ENCODE assay signal across 21 cellular contexts in the genomic region with DNA sequence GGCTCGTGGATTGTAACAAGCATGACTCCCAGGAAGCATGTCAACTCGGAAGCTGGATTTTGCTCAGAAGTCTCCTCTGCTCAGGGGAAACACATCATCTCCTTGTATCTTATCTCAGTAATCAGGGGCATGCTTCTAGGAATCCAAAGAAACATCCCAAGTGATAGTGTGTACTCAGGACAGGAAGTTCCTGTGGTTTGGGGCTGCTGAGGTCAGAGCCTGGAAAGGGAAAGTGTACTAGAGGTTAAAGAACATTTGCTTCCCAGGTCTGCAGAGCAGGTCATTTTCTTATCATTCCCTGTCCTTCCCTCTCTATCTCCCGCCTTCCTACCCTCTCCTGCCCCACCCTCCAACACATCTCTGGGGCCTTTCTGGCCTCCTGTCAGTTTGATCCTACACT. TPM values are rescaled to one million over a fixed set of nuclear protein-coding genes. Genes with fewer than 3 reads are reported as not detected.
DNase-seq lines count a peak whose midpoint lies in the region; ATAC-seq, FAIRE-seq and TF ChIP-seq lines count a peak whose summit lies in the region.
"Had no signal": no experiment of that assay in that cellular context is flagged by ENCODE, and none has a peak within 500 bp of the region (broad histone marks: within the 10 kb centered on the region; RNA-seq: fewer than 3 reads in every experiment).

No MANE protein-coding gene starts in this region.

- POLR2A ChIA-PET in WTC11 (lab: Charles Lee): no interaction called here

- ATAC-seq in WTC11: no peak
- ATAC-seq: natural killer cell; stimulated activated naive B cell treated with anti-CD40 and anti-IgM and Interleukin-4, amounts not matched to agents 10 μg/mL and 1 μg/mL and 100 μg/mL, for 72 hours had no signal

- CTCF ChIA-PET in WTC11 (lab: Charles Lee): no interaction called here

- no peak overlapping the region for H3K4me3 ChIP-seq in cardiac muscle cell
- H3K4me3 ChIP-seq: left ventricle myocardium inferior had no signal

- peaks cover 30% of the 10 kb centered on the region for H3K9me3 Mint-ChIP-seq in WTC11

- H3K4me1 ChIP-seq in cardiac muscle cell (ENCODE audit: low read depth): peaks cover 26% of the 10 kb centered on the region
- H3K4me1 ChIP-seq: left ventricle myocardium inferior had no signal

- no peak for FAIRE-seq in urothelium cell line (lab: Jason Lieb, UNC)

- peaks cover 8% of the 10 kb centered on the region for H3K27me3 Mint-ChIP-seq in WTC11 (ENCODE audit: low read depth)
- H3K27me3 Mint-ChIP-seq: activated naive CD4-positive, alpha-beta T cell treated with anti-CD3 and anti-CD28 coated beads, Interleukin-2, amount 10 ng/mL, durations not matched to agents 7 days and 5 days; brain; stimulated activated naive B cell treated with anti-CD40 and anti-IgM and Interleukin-4, amounts not matched to agents 10 μg/mL and 1 μg/mL and 100 μg/mL, for 72 hours had no signal

- H3K27ac ChIP-seq in cardiac muscle cell: peak overlapping the region; percentile 82
- H3K27ac ChIP-seq: left ventricle myocardium inferior had no signal

- H3K27me3 ChIP-seq in cardiac muscle cell: no peaks in the 10 kb centered on the region

- peaks cover 9% of the 10 kb centered on the region for H3K4me1 Mint-ChIP-seq in WTC11
- H3K4me1 Mint-ChIP-seq: activated naive CD4-positive, alpha-beta T cell treated with anti-CD3 and anti-CD28 coated beads, Interleukin-2, amount 10 ng/mL, durations not matched to agents 7 days and 5 days; brain; CD4-positive, CD25-positive, alpha-beta regulatory T cell; stimulated activated naive B cell treated with anti-CD40 and anti-IgM and Interleukin-4, amounts not matched to agents 10 μg/mL and 1 μg/mL and 100 μg/mL, for 72 hours had no signal

- no peak overlapping the region for H3K27ac Mint-ChIP-seq in WTC11
- H3K27ac Mint-ChIP-seq: activated naive CD4-positive, alpha-beta T cell treated with anti-CD3 and anti-CD28 coated beads, Interleukin-2, amount 10 ng/mL, durations not matched to agents 7 days and 5 days; brain; CD4-positive, CD25-positive, alpha-beta regulatory T cell; natural killer cell; stimulated activated naive B cell treated with anti-CD40 and anti-IgM and Interleukin-4, amounts not matched to agents 10 μg/mL and 1 μg/mL and 100 μg/mL, for 72 hours had no signal

- H3K4me3 Mint-ChIP-seq in WTC11: no peak overlapping the region
- H3K4me3 Mint-ChIP-seq: activated naive CD4-positive, alpha-beta T cell treated with anti-CD3 and anti-CD28 coated beads, Interleukin-2, amount 10 ng/mL, durations not matched to agents 7 days and 5 days; brain; CD4-positive, CD25-positive, alpha-beta regulatory T cell; natural killer cell; stimulated activated naive B cell treated with anti-CD40 and anti-IgM and Interleukin-4, amounts not matched to agents 10 μg/mL and 1 μg/mL and 100 μg/mL, for 72 hours had no signal

- no peaks in the 10 kb centered on the region for H3K9me3 ChIP-seq in cardiac muscle cell (ENCODE audit: low read depth)

- DNase-seq in cardiac muscle cell (ENCODE audit: low read depth in 1 of 2, low spot score in 1 of 2) (peak in 1 of 2 donors; percentile 56), cardiac septum (ENCODE audit: low spot score) (no peak), RPMI7951 (ENCODE audit: low read depth) (peak; percentile 0), glomerular visceral epithelial cell (ENCODE audit: extremely low spot score) (peak; percentile 45), urothelium cell line (ENCODE audit: low spot score) (peak; percentile 26), AG08396 (ENCODE audit: low spot score) (no peak), OCI-M2 (lab: John Stamatoyannopoulos, UW; ENCODE audit: unreplicated experiment) (no peak), WTC11 (ENCODE audit: low spot score) (no peak)
- DNase-seq: 8988T; activated CD4-positive, alpha-beta T cell treated with anti-CD3 and anti-CD28 coated beads for 48 hours; activated naive CD4-positive, alpha-beta T cell treated with anti-CD3 and anti-CD28 coated beads, Interleukin-2, amount 10 ng/mL, durations not matched to agents 7 days and 5 days; CD4-positive, CD25-positive, alpha-beta regulatory T cell; DND-41; left ventricle myocardium inferior; natural killer cell; NCI-H187; NCI-H446 treated with DMSO at 0.1 percent for 48 hours; stimulated activated naive B cell treated with anti-CD40 and anti-IgM and Interleukin-4, amounts not matched to agents 10 μg/mL and 1 μg/mL and 100 μg/mL, for 72 hours; T1000 had no signal

- intact Hi-C loops in cardiac septum (cut with DNase I): no loop called here

- peaks cover 24% of the 10 kb centered on the region for H3K36me3 Mint-ChIP-seq in WTC11
- H3K36me3 Mint-ChIP-seq: activated naive CD4-positive, alpha-beta T cell treated with anti-CD3 and anti-CD28 coated beads, Interleukin-2, amount 10 ng/mL, durations not matched to agents 7 days and 5 days; CD4-positive, CD25-positive, alpha-beta regulatory T cell; natural killer cell had no signal

- TF ChIP-seq CTCF in cardiac muscle cell (IDR thresholded peaks at IDR 0.05; ENCODE audit: low read depth, low read length) (no peak), WTC11 (IDR thresholded peaks at IDR 0.05) (no peak)

- H3K36me3 ChIP-seq in cardiac muscle cell: no peaks in the 10 kb centered on the region
- H3K36me3 ChIP-seq: left ventricle myocardium inferior had no signal

TF ChIP-seq in WTC11, 78 proteins besides CTCF, POLR2A, EP300 and RAD21 (continues in another document):
- TF ChIP-seq, protein P1, sequence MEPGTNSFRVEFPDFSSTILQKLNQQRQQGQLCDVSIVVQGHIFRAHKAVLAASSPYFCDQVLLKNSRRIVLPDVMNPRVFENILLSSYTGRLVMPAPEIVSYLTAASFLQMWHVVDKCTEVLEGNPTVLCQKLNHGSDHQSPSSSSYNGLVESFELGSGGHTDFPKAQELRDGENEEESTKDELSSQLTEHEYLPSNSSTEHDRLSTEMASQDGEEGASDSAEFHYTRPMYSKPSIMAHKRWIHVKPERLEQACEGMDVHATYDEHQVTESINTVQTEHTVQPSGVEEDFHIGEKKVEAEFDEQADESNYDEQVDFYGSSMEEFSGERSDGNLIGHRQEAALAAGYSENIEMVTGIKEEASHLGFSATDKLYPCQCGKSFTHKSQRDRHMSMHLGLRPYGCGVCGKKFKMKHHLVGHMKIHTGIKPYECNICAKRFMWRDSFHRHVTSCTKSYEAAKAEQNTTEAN (CRISPR knock-in tag; IDR thresholded peaks at IDR 0.05): no peak
- TF ChIP-seq MYBL2 (CRISPR knock-in tag; IDR thresholded peaks at IDR 0.05) (no peak), NFE2L1 (CRISPR knock-in tag; IDR thresholded peaks at IDR 0.05) (no peak), KAT7 (CRISPR knock-in tag; IDR thresholded peaks at IDR 0.05; ENCODE audit: borderline replicate concordance) (no peak), CREM (CRISPR knock-in tag; IDR thresholded peaks at IDR 0.05) (no peak), ZNF138 (CRISPR knock-in tag; conservative IDR thresholded peaks at IDR 0.05) (no peak), FOXJ3 (CRISPR knock-in tag; IDR thresholded peaks at IDR 0.05; ENCODE audit: borderline replicate concordance) (no peak)
- TF ChIP-seq, protein P2, sequence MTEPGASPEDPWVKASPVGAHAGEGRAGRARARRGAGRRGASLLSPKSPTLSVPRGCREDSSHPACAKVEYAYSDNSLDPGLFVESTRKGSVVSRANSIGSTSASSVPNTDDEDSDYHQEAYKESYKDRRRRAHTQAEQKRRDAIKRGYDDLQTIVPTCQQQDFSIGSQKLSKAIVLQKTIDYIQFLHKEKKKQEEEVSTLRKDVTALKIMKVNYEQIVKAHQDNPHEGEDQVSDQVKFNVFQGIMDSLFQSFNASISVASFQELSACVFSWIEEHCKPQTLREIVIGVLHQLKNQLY (CRISPR knock-in tag; IDR thresholded peaks at IDR 0.05): no peak
- TF ChIP-seq, protein P3, sequence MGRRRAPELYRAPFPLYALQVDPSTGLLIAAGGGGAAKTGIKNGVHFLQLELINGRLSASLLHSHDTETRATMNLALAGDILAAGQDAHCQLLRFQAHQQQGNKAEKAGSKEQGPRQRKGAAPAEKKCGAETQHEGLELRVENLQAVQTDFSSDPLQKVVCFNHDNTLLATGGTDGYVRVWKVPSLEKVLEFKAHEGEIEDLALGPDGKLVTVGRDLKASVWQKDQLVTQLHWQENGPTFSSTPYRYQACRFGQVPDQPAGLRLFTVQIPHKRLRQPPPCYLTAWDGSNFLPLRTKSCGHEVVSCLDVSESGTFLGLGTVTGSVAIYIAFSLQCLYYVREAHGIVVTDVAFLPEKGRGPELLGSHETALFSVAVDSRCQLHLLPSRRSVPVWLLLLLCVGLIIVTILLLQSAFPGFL (CRISPR knock-in tag; IDR thresholded peaks at IDR 0.05; ENCODE audit: borderline replicate concordance): no peak
- TF ChIP-seq, protein P4, sequence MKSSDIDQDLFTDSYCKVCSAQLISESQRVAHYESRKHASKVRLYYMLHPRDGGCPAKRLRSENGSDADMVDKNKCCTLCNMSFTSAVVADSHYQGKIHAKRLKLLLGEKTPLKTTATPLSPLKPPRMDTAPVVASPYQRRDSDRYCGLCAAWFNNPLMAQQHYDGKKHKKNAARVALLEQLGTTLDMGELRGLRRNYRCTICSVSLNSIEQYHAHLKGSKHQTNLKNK (CRISPR knock-in tag; IDR thresholded peaks at IDR 0.05): no peak

RNA-seq across cellular contexts. Expression of a gene that starts 38.8 kb away (rescaled TPM):
- total RNA-seq in cardiac muscle cell (0.60 and 1.0 TPM in 2 replicates), cardiac septum (0.19 TPM), WTC11 (2021) (1.7 to 1.9 TPM (median 1.8 TPM) in 3 replicates)
- polyA plus RNA-seq in cardiac muscle cell: 1.7 and 1.8 TPM in 2 replicates
- total RNA-seq in RPMI7951 (2014; rRNA removed; shearing (Covaris generic)): not detected in 2 replicates
- total RNA-seq: CD4-positive, CD25-positive, alpha-beta regulatory T cell; fibroblast of lung; left ventricle myocardium inferior; natural killer cell had no signal
- polyA plus RNA-seq: CD4-positive, CD25-positive, alpha-beta regulatory T cell; fibroblast of lung had no signal

Comparison
In these comparisons a context has a peak if more than half of its experiments do, and no peak if none do; other contexts are left out.
1. DNase-seq: peak in RPMI7951 (single experiment), glomerular visceral epithelial cell (single experiment) and urothelium cell line (single experiment); none in cardiac septum (single experiment), AG08396 (single experiment), OCI-M2 (single experiment) and WTC11 (single experiment).